Comparison of ENCODE assay signal across 26 cellular contexts in the genomic region with DNA sequence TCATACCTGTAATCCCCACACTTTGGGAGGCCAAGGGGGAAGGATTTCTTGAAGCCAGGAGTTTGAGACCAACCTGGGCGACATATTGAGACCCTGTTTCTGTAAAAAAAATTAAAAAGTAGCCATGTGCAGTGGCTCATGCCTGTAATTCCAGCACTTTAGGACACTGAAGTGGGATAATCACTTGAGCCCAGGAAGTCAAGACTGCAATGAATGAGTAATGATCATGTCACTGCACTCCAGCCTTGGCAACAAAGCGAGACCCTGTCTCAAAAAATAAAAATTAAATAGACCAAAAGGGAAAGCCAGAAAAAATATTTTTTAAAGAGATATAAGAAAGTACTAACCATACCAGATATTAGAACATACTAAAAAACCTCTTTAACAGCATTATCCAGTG. TPM values are rescaled to one million over a fixed set of nuclear protein-coding genes. Genes with fewer than 3 reads are reported as not detected.
A peak's percentile ranks its signal among the peaks of the same experiment; 100 is the strongest.
DNase-seq lines count a peak whose midpoint lies in the region; ATAC-seq, FAIRE-seq and TF ChIP-seq lines count a peak whose summit lies in the region.
"Had no signal": no experiment of that assay in that cellular context is flagged by ENCODE, and none has a peak within 500 bp of the region (broad histone marks: within the 10 kb centered on the region; RNA-seq: fewer than 3 reads in every experiment).

No MANE protein-coding gene starts in this region.

- no peaks in the 10 kb centered on the region for H3K36me3 Mint-ChIP-seq in astrocyte (ENCODE audit: low read depth, unreplicated experiment)
- H3K36me3 Mint-ChIP-seq: CD8-positive, alpha-beta T cell had no signal

- intact Hi-C loops in left lung (cut with DNase I), result no loop called here

- no peaks in the 10 kb centered on the region for H4K20me1 ChIP-seq in astrocyte (ENCODE audit: insufficient read depth, low read length)

- no peak for ATAC-seq in left lung
- ATAC-seq: CD8-positive, alpha-beta T cell; HCT116 had no signal

- no peak overlapping the region for H3K27ac Mint-ChIP-seq in astrocyte (ENCODE audit: unreplicated experiment)
- H3K27ac Mint-ChIP-seq: CD8-positive, alpha-beta T cell had no signal

- H3K79me2 ChIP-seq in astrocyte (ENCODE audit: insufficient read depth, low read length), result no peaks in the 10 kb centered on the region

- FAIRE-seq in astrocyte (lab: Jason Lieb, UNC), result no peak
- FAIRE-seq: HTR-8/SVneo had no signal

- DNase-seq in EH (ENCODE audit: low read depth), result peak; percentile 24
- DNase-seq in LHCN-M2 (ENCODE audit: low read depth), result peak; percentile 32
- DNase-seq in astrocyte (ENCODE audit: low read depth), result peak; percentile 31
- DNase-seq in renal cortical epithelial cell (ENCODE audit: low read depth), result peak; percentile 12
- DNase-seq in left lung, result no peak
- DNase-seq in stimulated activated naive CD4-positive, alpha-beta T cell (lab: John Stamatoyannopoulos, UW), result no peak
- DNase-seq in NCI-H2196 (lab: John Stamatoyannopoulos, UW; ENCODE audit: unreplicated experiment), result no peak
- DNase-seq: AML-193; C1 segment of cervical spinal cord; Calu3; CD8-positive, alpha-beta T cell; DMS79; GF-D8; GOT3; NCI-H1694; NCI-H2081; NCI-H2171 treated with DMSO at 0.1 percent for 48 hours; NCI-H446; NCI-H526; SHP77 treated with DMSO at 0.1 percent for 48 hours; SW 1271 had no signal

- H3K4me1 ChIP-seq in astrocyte (ENCODE audit: insufficient read depth, low read length) (no peaks in the 10 kb centered on the region), left lung (no peaks in the 10 kb centered on the region)

- peaks cover 2% of the 10 kb centered on the region for H3K4me1 Mint-ChIP-seq in astrocyte (ENCODE audit: low read depth, unreplicated experiment)

- H3K36me3 ChIP-seq in astrocyte (ENCODE audit: insufficient read depth, low read length), result no peaks in the 10 kb centered on the region
- no peaks in the 10 kb centered on the region for H3K36me3 ChIP-seq in left lung

- H3K4me3 Mint-ChIP-seq in astrocyte (ENCODE audit: unreplicated experiment), result no peak overlapping the region
- H3K4me3 Mint-ChIP-seq: CD8-positive, alpha-beta T cell had no signal

- H3K27me3 ChIP-seq in astrocyte (ENCODE audit: insufficient read depth, low read length) (no peaks in the 10 kb centered on the region), left lung (no peaks in the 10 kb centered on the region)

- H3K27me3 Mint-ChIP-seq in astrocyte (ENCODE audit: low read depth, unreplicated experiment), result no peaks in the 10 kb centered on the region

- H3K4me2 ChIP-seq in astrocyte (ENCODE audit: low read length), result no peak overlapping the region
- H3K4me2 ChIP-seq: KMS-11 had no signal

- H3K9me3 Mint-ChIP-seq in astrocyte (ENCODE audit: unreplicated experiment), result no peaks in the 10 kb centered on the region
- H3K9me3 Mint-ChIP-seq: CD8-positive, alpha-beta T cell had no signal

- H3K9me3 ChIP-seq in astrocyte (ENCODE audit: insufficient read depth, low read depth, low read length), result no peaks in the 10 kb centered on the region
- H3K9me3 ChIP-seq in left lung, result no peaks in the 10 kb centered on the region

- H3K27ac ChIP-seq in astrocyte (ENCODE audit: low read depth, low read length) (no peak overlapping the region), left lung (no peak overlapping the region)
- H3K27ac ChIP-seq: KMS-11, RWPE1, SK-N-MC had no signal

- no peak overlapping the region for H3K9ac ChIP-seq in astrocyte (ENCODE audit: low read length)
- H3K9ac ChIP-seq: KMS-11 had no signal

- TF ChIP-seq CTCF in astrocyte (IDR thresholded peaks at IDR 0.05; ENCODE audit: insufficient read depth, low read depth, low read length) (no peak), left lung (IDR thresholded peaks at IDR 0.05) (no peak)

- H3K4me3 ChIP-seq in astrocyte (ENCODE audit: insufficient read depth, low read depth, low read length) (no peak overlapping the region), left lung (no peak overlapping the region)
- H3K4me3 ChIP-seq: SK-N-MC had no signal

- H2AFZ ChIP-seq in astrocyte (ENCODE audit: low read depth, low read length), result no peak overlapping the region

RNA-seq across cellular contexts. Expression of a gene that starts 44.7 kb away (rescaled TPM):
- 11.2 and 12.6 TPM in 2 replicates for total RNA-seq in LHCN-M2 (2014; rRNA removed)
- polyA plus RNA-seq in LHCN-M2 (2012), result 15.3 TPM
- 25.6 and 26.1 TPM in 2 replicates for total RNA-seq in astrocyte
- 26.4 and 27.5 TPM in 2 replicates for total RNA-seq in renal cortical epithelial cell
- 10 to 100 TPM; 24.1 to 32.5 TPM for total RNA-seq in left lung

Comparison
In these comparisons a context has a peak if more than half of its experiments do, and no peak if none do; other contexts are left out.
1. DNase-seq: peak in EH (single experiment), LHCN-M2 (single experiment), astrocyte (single experiment) and renal cortical epithelial cell (single experiment); none in left lung (0 of 2), stimulated activated naive CD4-positive, alpha-beta T cell (0 of 6) and NCI-H2196 (single experiment).